Comparison of ENCODE assay signal across 26 cellular contexts in the genomic region with DNA sequence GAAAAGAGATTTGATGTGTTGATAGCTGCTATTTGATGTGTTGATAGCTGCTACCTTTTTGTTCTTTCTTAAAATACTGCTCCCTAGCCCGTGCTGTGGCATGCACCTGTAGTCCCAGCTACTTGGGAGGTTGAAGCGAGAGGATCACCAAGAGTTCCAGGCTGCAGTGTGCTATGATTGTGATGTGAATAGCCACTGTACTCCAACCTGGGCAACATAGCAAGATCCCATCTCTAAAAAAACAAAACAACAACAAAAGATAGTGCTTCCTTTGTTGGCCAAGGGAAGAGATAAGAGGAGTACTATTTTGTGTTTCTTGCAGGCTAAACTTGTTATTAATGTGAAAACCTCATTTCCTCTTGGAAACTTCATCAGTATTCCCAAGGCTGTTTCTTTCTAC. TPM values are rescaled to one million over a fixed set of nuclear protein-coding genes. Genes with fewer than 3 reads are reported as not detected.
"Had no signal": no experiment of that assay in that cellular context is flagged by ENCODE, and none has a peak within 500 bp of the region (broad histone marks: within the 10 kb centered on the region; RNA-seq: fewer than 3 reads in every experiment).

No MANE protein-coding gene starts in this region.

- H3K36me3 Mint-ChIP-seq: immature natural killer cell, memory B cell, naive B cell had no signal

- DNase-seq: effector CD8-positive, alpha-beta T cell; effector memory CD8-positive, alpha-beta T cell; endodermal cell; erythroblast; foreskin keratinocyte; heart left ventricle; hypothalamus; immature natural killer cell; islet precursor cell; left cardiac atrium; left lung; left ventricle myocardium superior; lower lobe of right lung; mesendoderm; mucosa of descending colon; naive B cell had no signal

- H3K9me3 Mint-ChIP-seq: dendritic cell treated with granulocyte-macrophage colony-stimulating factor and Interleukin-4, amounts not matched to agents 40 ng/mL and 50 ng/mL, for 4 days; effector memory CD8-positive, alpha-beta T cell; endodermal cell; immature natural killer cell; memory B cell; naive B cell had no signal

- H3K4me3 Mint-ChIP-seq: dendritic cell treated with granulocyte-macrophage colony-stimulating factor and Interleukin-4, amounts not matched to agents 40 ng/mL and 50 ng/mL, for 4 days; effector memory CD8-positive, alpha-beta T cell; endodermal cell; immature natural killer cell; memory B cell; naive B cell had no signal

- H3K4me3 ChIP-seq: coronary artery, esophagus muscularis mucosa, gastroesophageal sphincter, heart left ventricle, hepatocyte, left lung, lower lobe of right lung, mucosa of descending colon had no signal

- H3K4me2 ChIP-seq: hepatocyte had no signal

- FAIRE-seq: colon, endometrium, frontal cortex had no signal

- H3K27ac Mint-ChIP-seq: dendritic cell treated with granulocyte-macrophage colony-stimulating factor and Interleukin-4, amounts not matched to agents 40 ng/mL and 50 ng/mL, for 4 days; effector memory CD8-positive, alpha-beta T cell; endodermal cell; immature natural killer cell; memory B cell had no signal

- H2AFZ ChIP-seq: hepatocyte had no signal

- H3K27me3 ChIP-seq: esophagus muscularis mucosa, foreskin keratinocyte, gastroesophageal sphincter, heart left ventricle, hepatocyte, left lung had no signal

- H3K27me3 Mint-ChIP-seq: dendritic cell treated with granulocyte-macrophage colony-stimulating factor and Interleukin-4, amounts not matched to agents 40 ng/mL and 50 ng/mL, for 4 days; effector memory CD8-positive, alpha-beta T cell; naive B cell had no signal

- H3K4me1 Mint-ChIP-seq: memory B cell had no signal

- H3K27ac ChIP-seq: coronary artery, epithelial cell of prostate, esophagus muscularis mucosa, foreskin keratinocyte, gastroesophageal sphincter, heart left ventricle, hepatocyte, left lung, lower lobe of right lung had no signal

- H3K36me3 ChIP-seq: heart left ventricle, left lung, lower lobe of right lung had no signal

- H3K9me3 ChIP-seq: esophagus muscularis mucosa, gastroesophageal sphincter, heart left ventricle, left lung, lower lobe of right lung, mucosa of descending colon had no signal

- ATAC-seq: effector memory CD8-positive, alpha-beta T cell; foreskin keratinocyte; gastroesophageal sphincter; heart left ventricle; left cardiac atrium; left lung; left ventricle myocardium superior; lower lobe of right lung; mucosa of descending colon had no signal

RNA-seq across cellular contexts. Expression of a gene that starts 25.9 kb away (rescaled TPM):
- total RNA-seq: left cardiac atrium, left lung, left ventricle myocardium superior had no signal
- polyA plus RNA-seq: hepatocyte, immature natural killer cell had no signal
